Comparison of ENCODE assay signal across 18 cellular contexts in the genomic region with DNA sequence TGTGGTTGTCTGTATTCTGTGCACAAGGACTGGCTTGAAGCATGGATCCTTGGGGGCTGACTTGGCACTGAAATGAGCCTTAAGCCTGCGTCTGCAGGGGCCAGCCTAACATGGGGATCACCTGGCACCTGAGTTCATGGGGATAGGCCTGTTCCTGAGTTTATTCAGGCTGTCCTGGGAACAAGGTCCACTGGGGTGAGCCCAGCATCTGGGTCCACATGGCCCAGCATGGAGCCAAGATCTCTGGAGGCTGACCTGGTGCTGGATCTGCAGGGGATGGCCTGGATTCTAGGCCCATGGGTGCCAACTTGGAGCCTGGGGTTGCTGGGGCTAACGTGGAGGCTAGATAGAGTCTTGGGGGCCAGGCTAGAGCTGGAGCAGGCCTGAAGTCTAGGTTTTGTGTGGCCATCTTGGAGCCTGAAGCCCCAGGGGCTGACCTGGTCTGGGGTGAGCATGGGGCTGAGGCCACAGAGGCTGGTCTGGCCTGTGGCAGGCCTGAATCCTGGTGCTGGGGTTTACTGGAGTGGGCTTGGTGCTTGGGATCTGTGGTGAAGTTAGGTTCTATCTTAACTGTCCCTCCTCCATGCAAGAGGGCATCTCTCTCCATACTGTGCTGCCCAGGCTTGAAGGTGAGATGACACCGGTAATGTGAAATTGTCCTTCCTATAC. TPM values are rescaled to one million over a fixed set of nuclear protein-coding genes. Genes with fewer than 3 reads are reported as not detected.
DNase-seq lines count a peak whose midpoint lies in the region; ATAC-seq and TF ChIP-seq lines count a peak whose summit lies in the region.
"Had no signal": no experiment of that assay in that cellular context is flagged by ENCODE, and none has a peak within 500 bp of the region (broad histone marks: within the 10 kb centered on the region; RNA-seq: fewer than 3 reads in every experiment).

No MANE protein-coding gene starts in this region.

- H3K27ac ChIP-seq in mesenchymal stem cell (ENCODE audit: low read length, poor library complexity, severe bottlenecking): no peak overlapping the region
- H3K27ac ChIP-seq: 22Rv1 had no signal

- H3K9me3 ChIP-seq in mesenchymal stem cell (ENCODE audit: control insufficient read depth, low read length): peaks cover 2% of the 10 kb centered on the region

- peak; percentile 37 for DNase-seq in activated CD4-positive, alpha-beta T cell treated with anti-CD3 and anti-CD28 coated beads, Interleukin-2, amount 10 ng/mL, durations not matched to agents 24 days and 14 days
- DNase-seq in activated CD4-positive, alpha-beta T cell treated with anti-CD3 and anti-CD28 coated beads for 1 hour: no peak
- DNase-seq in left colon (no peak), mesenchymal stem cell (no peak), amygdala (lab: John Stamatoyannopoulos, UW) (no peak), NCI-H1092 treated with DMSO at 0.1 percent for 48 hours (lab: John Stamatoyannopoulos, UW) (no peak), natural killer cell (no peak)
- DNase-seq in naive thymus-derived CD8-positive, alpha-beta T cell: no peak
- DNase-seq: Caco-2; CD8-positive, alpha-beta memory T cell; DND-41; GDM1; IMR-90 had no signal

- 74% methylated on average over 3 of the region's 3 CpGs for WGBS in mesenchymal stem cell

- H3K36me3 Mint-ChIP-seq in activated CD4-positive, alpha-beta T cell treated with anti-CD3 and anti-CD28 coated beads, Interleukin-2, amount 10 ng/mL, durations not matched to agents 24 days and 14 days (ENCODE audit: low read depth): no peaks in the 10 kb centered on the region
- peaks cover 26% of the 10 kb centered on the region for H3K36me3 Mint-ChIP-seq in natural killer cell
- H3K36me3 Mint-ChIP-seq in naive thymus-derived CD8-positive, alpha-beta T cell: peaks cover 19 to 36% (median 33%) of the 10 kb centered on the region in 3 donors

- no peak overlapping the region for H4K91ac ChIP-seq in mesenchymal stem cell (ENCODE audit: low read length)

- ATAC-seq in left colon (peak; percentile 4), natural killer cell (no peak)
- no peak for ATAC-seq in naive thymus-derived CD8-positive, alpha-beta T cell
- ATAC-seq: HCT116 had no signal

- no peak overlapping the region for H3K23ac ChIP-seq in mesenchymal stem cell (ENCODE audit: low read length in 2 of 2)

- H2AK5ac ChIP-seq in mesenchymal stem cell (ENCODE audit: low read length, severe bottlenecking): peak overlapping the region; percentile 10

- no peak for TF ChIP-seq CTCF in natural killer cell (IDR thresholded peaks at IDR 0.05)

- H3K36me3 ChIP-seq in mesenchymal stem cell (ENCODE audit: control insufficient read depth in 1 of 2, insufficient read depth in 2 of 2, low read depth in 1 of 2, low read length in 2 of 2): no peaks in the 10 kb centered on the region

- no peak overlapping the region for H3K4me2 ChIP-seq in mesenchymal stem cell (ENCODE audit: low read length, poor library complexity, severe bottlenecking)

- no peak overlapping the region for H2BK5ac ChIP-seq in mesenchymal stem cell (ENCODE audit: low read depth, low read length, poor library complexity, severe bottlenecking)

- no peaks in the 10 kb centered on the region for H3K4me1 Mint-ChIP-seq in activated CD4-positive, alpha-beta T cell treated with anti-CD3 and anti-CD28 coated beads, Interleukin-2, amount 10 ng/mL, durations not matched to agents 24 days and 14 days
- H3K4me1 Mint-ChIP-seq in natural killer cell: no peaks in the 10 kb centered on the region
- H3K4me1 Mint-ChIP-seq in naive thymus-derived CD8-positive, alpha-beta T cell: peaks cover 0 to 2% (median 0%) of the 10 kb centered on the region in 4 donors
- H3K4me1 Mint-ChIP-seq: CD8-positive, alpha-beta memory T cell had no signal

- H2BK12ac ChIP-seq in mesenchymal stem cell (ENCODE audit: low read length in 2 of 2): no peak overlapping the region

- no peaks in the 10 kb centered on the region for H3K79me1 ChIP-seq in mesenchymal stem cell (replicated peaks; ENCODE audit: low read length, poor library complexity, severe bottlenecking)

- no peak overlapping the region for H2BK15ac ChIP-seq in mesenchymal stem cell (ENCODE audit: low read depth, poor library complexity, severe bottlenecking)

- no peak overlapping the region for H3K4ac ChIP-seq in mesenchymal stem cell (ENCODE audit: low read depth in 1 of 2, low read length in 2 of 2)

- intact Hi-C loops in activated CD4-positive, alpha-beta T cell treated with anti-CD3 and anti-CD28 coated beads, Interleukin-2, amount 10 ng/mL, durations not matched to agents 24 days and 14 days (cut with micrococcal nuclease): no loop called here
- intact Hi-C loops in left colon (cut with DNase I, micrococcal nuclease): no loop called here
- intact Hi-C loops in natural killer cell (cut with micrococcal nuclease): no loop called here

- H3K27me3 ChIP-seq in mesenchymal stem cell (ENCODE audit: control insufficient read depth in 1 of 2, insufficient read depth in 1 of 2, low read length in 2 of 2): no peaks in the 10 kb centered on the region

- H2BK120ac ChIP-seq in mesenchymal stem cell (ENCODE audit: low read depth, low read length): no peak overlapping the region

- H3K27ac Mint-ChIP-seq in activated CD4-positive, alpha-beta T cell treated with anti-CD3 and anti-CD28 coated beads, Interleukin-2, amount 10 ng/mL, durations not matched to agents 24 days and 14 days: no peak overlapping the region
- no peak overlapping the region for H3K27ac Mint-ChIP-seq in natural killer cell
- no peak overlapping the region for H3K27ac Mint-ChIP-seq in naive thymus-derived CD8-positive, alpha-beta T cell
- H3K27ac Mint-ChIP-seq: CD8-positive, alpha-beta memory T cell had no signal

- no peak overlapping the region for H3K9ac ChIP-seq in mesenchymal stem cell (ENCODE audit: low read length)

- H3K27me3 Mint-ChIP-seq in activated CD4-positive, alpha-beta T cell treated with anti-CD3 and anti-CD28 coated beads, Interleukin-2, amount 10 ng/mL, durations not matched to agents 24 days and 14 days: no peaks in the 10 kb centered on the region
- H3K27me3 Mint-ChIP-seq in natural killer cell (ENCODE audit: low read depth in 2 of 2): peaks cover 0 to 9% of the 10 kb centered on the region in 2 donors
- H3K27me3 Mint-ChIP-seq in naive thymus-derived CD8-positive, alpha-beta T cell: peaks cover 0 to 11% (median 0%) of the 10 kb centered on the region in 5 donors

- POLR2A ChIA-PET in naive thymus-derived CD8-positive, alpha-beta T cell (lab: Charles Lee): no interaction called here

- no peak overlapping the region for H3K4me3 Mint-ChIP-seq in activated CD4-positive, alpha-beta T cell treated with anti-CD3 and anti-CD28 coated beads, Interleukin-2, amount 10 ng/mL, durations not matched to agents 24 days and 14 days
- no peak overlapping the region for H3K4me3 Mint-ChIP-seq in natural killer cell
- no peak overlapping the region for H3K4me3 Mint-ChIP-seq in naive thymus-derived CD8-positive, alpha-beta T cell
- H3K4me3 Mint-ChIP-seq: CD8-positive, alpha-beta memory T cell had no signal

- H3K18ac ChIP-seq in mesenchymal stem cell (ENCODE audit: low read depth in 1 of 2, low read length in 2 of 2): no peak overlapping the region

- H2AFZ ChIP-seq in mesenchymal stem cell (ENCODE audit: low read depth, low read length): no peak overlapping the region

- no peak overlapping the region for H3K14ac ChIP-seq in mesenchymal stem cell (ENCODE audit: low read length in 2 of 2)

- H3K4me1 ChIP-seq in mesenchymal stem cell (ENCODE audit: control insufficient read depth, insufficient read depth, low read depth, low read length): peaks cover 4% of the 10 kb centered on the region
- H3K4me1 ChIP-seq: Caco-2 had no signal

- no peak overlapping the region for H3K4me3 ChIP-seq in mesenchymal stem cell (ENCODE audit: insufficient read depth in 1 of 2, low read depth in 1 of 2, low read length in 2 of 2)

- no peak overlapping the region for H4K8ac ChIP-seq in mesenchymal stem cell (ENCODE audit: low read length)

- peaks cover 12% of the 10 kb centered on the region for H3K9me3 Mint-ChIP-seq in activated CD4-positive, alpha-beta T cell treated with anti-CD3 and anti-CD28 coated beads, Interleukin-2, amount 10 ng/mL, durations not matched to agents 24 days and 14 days
- H3K9me3 Mint-ChIP-seq in natural killer cell: peaks cover 8 to 10% of the 10 kb centered on the region in 2 donors
- H3K9me3 Mint-ChIP-seq in naive thymus-derived CD8-positive, alpha-beta T cell: peaks cover 5 to 35% (median 28%) of the 10 kb centered on the region in 9 donors

RNA-seq across cellular contexts. Expression of gene KLKB1, which starts 0.7 kb away (rescaled TPM):
- total RNA-seq in activated CD4-positive, alpha-beta T cell treated with anti-CD3 and anti-CD28 coated beads, Interleukin-2, amount 10 ng/mL, durations not matched to agents 24 days and 14 days: 0.09 and 0.12 TPM in 2 replicates
- total RNA-seq in left colon: 1 to 10 TPM; 1.2 TPM
- polyA plus RNA-seq in mesenchymal stem cell (2013, experiment 1 of 2): not detected
- polyA plus RNA-seq in mesenchymal stem cell (2013, experiment 2 of 2): not detected
- total RNA-seq in natural killer cell: 1 to 10 TPM in 2 of 3 donors, under 1 TPM in 1; 0.95 to 3.1 (median 1.6) TPM
- total RNA-seq in naive thymus-derived CD8-positive, alpha-beta T cell: 1 to 10 TPM; 1.8 to 2.9 TPM
- not detected for polyA plus RNA-seq in naive thymus-derived CD8-positive, alpha-beta T cell
- total RNA-seq: A673, Caco-2, IMR-90 had no signal
- polyA plus RNA-seq: BJ; CD8-positive, alpha-beta memory T cell had no signal

RNA-seq across cellular contexts. Expression of gene CYP4V2, which starts 35.3 kb away (rescaled TPM):
- 8.7 and 9.7 TPM in 2 replicates for total RNA-seq in activated CD4-positive, alpha-beta T cell treated with anti-CD3 and anti-CD28 coated beads, Interleukin-2, amount 10 ng/mL, durations not matched to agents 24 days and 14 days
- 10 to 100 TPM; 40.9 to 49.5 TPM for total RNA-seq in left colon
- 8.0 TPM for polyA plus RNA-seq in mesenchymal stem cell (2013, experiment 1 of 2)
- 8.2 TPM for polyA plus RNA-seq in mesenchymal stem cell (2013, experiment 2 of 2)
- total RNA-seq in natural killer cell: 10 to 100 TPM; 27.9 to 32.5 (median 31.7) TPM
- 10 to 100 TPM; 29.4 to 30.3 TPM for total RNA-seq in naive thymus-derived CD8-positive, alpha-beta T cell
- 10 to 100 TPM; 19.3 to 28.4 (median 22.9) TPM for polyA plus RNA-seq in naive thymus-derived CD8-positive, alpha-beta T cell

RNA-seq across cellular contexts. Expression of gene F11, which starts 39.3 kb away (rescaled TPM):
- not detected in 2 replicates for total RNA-seq in activated CD4-positive, alpha-beta T cell treated with anti-CD3 and anti-CD28 coated beads, Interleukin-2, amount 10 ng/mL, durations not matched to agents 24 days and 14 days
- under 1 TPM in 1 of 2 donors, not detected in 1; 0.45 TPM for total RNA-seq in left colon
- polyA plus RNA-seq in mesenchymal stem cell (2013, experiment 1 of 2): not detected
- polyA plus RNA-seq in mesenchymal stem cell (2013, experiment 2 of 2): not detected
- 1 to 10 TPM in 1 of 3 donors, under 1 TPM in 1, not detected in 1; 0.68 to 1.1 TPM for total RNA-seq in natural killer cell
- not detected for total RNA-seq in naive thymus-derived CD8-positive, alpha-beta T cell
- polyA plus RNA-seq in naive thymus-derived CD8-positive, alpha-beta T cell: not detected
- total RNA-seq: Caco-2; CD8-positive, alpha-beta memory T cell; H4; IMR-90 had no signal
- polyA plus RNA-seq: BJ; CD8-positive, alpha-beta memory T cell; IMR-90 had no signal
